ENCODE assay signal across 21 cellular contexts in genomic region chr7:5750026-5750425, GRCh38. TPM values are rescaled to one million over a fixed set of nuclear protein-coding genes. Genes with fewer than 3 reads are reported as not detected.
DNase-seq lines count a peak whose midpoint lies in the region; ATAC-seq, FAIRE-seq and TF ChIP-seq lines count a peak whose summit lies in the region.
"Had no signal": no experiment of that assay in that cellular context is flagged by ENCODE, and none has a peak within 500 bp of the region (broad histone marks: within the 10 kb centered on the region; RNA-seq: fewer than 3 reads in every experiment).

No MANE protein-coding gene starts in this region.

- peaks cover under 1 to 4% (median 4%) of the 10 kb centered on the region in 5 experiments for H3K9me3 Mint-ChIP-seq in brain
- peaks cover 4% of the 10 kb centered on the region for H3K9me3 Mint-ChIP-seq in mesothelial cell of epicardium

- FAIRE-seq in GM12891 (lab: Jason Lieb, UNC), result no peak
- FAIRE-seq: islet of Langerhans, small intestine had no signal

- H3K4me3 Mint-ChIP-seq in brain (no peak overlapping the region), mesothelial cell of epicardium (no peak overlapping the region)
- H3K4me3 Mint-ChIP-seq: CD4-positive, alpha-beta memory T cell; naive thymus-derived CD4-positive, alpha-beta T cell had no signal

- peaks cover 61% of the 10 kb centered on the region for H3K36me3 Mint-ChIP-seq in brain
- peaks cover 8% of the 10 kb centered on the region for H3K36me3 Mint-ChIP-seq in mesothelial cell of epicardium

- H3K27ac Mint-ChIP-seq in brain (peak overlapping the region; percentile 84 to 92 (median 86)), mesothelial cell of epicardium (peak overlapping the region; percentile 92)

- H3K4me1 Mint-ChIP-seq in brain, result peaks cover 8% of the 10 kb centered on the region
- peaks cover 28% of the 10 kb centered on the region for H3K4me1 Mint-ChIP-seq in mesothelial cell of epicardium

- DNase-seq in AG10803 (ENCODE audit: low read depth) (peak; percentile 85), LNCaP clone FGC (ENCODE audit: low read depth) (peak; percentile 25), mesothelial cell of epicardium (ENCODE audit: low spot score in 2 of 2, unreplicated experiment in 2 of 2) (no peak), mesenteric fat pad (ENCODE audit: low spot score) (no peak), GM12891 (ENCODE audit: insufficient read length, low spot score) (no peak)
- DNase-seq: activated CD4-positive, alpha-beta T cell treated with anti-CD3 and anti-CD28 coated beads for 48 hours; activated effector memory CD4-positive, alpha-beta T cell treated with Interleukin-2 at 50 U/mL for 16 hours; CD4-positive, alpha-beta memory T cell; KBM-7; naive thymus-derived CD4-positive, alpha-beta T cell; NCI-H1092 treated with DMSO at 0.1 percent for 48 hours; NCI-H2029 treated with DMSO at 0.1 percent for 48 hours; posterior cingulate gyrus; small intestine; stimulated activated CD4-positive, alpha-beta T cell treated with anti-CD3 and anti-CD28 coated beads, Interleukin-4, amount 100 ng/mL, for 1 hour had no signal

- H3K4me3 ChIP-seq in AG10803 (ENCODE audit: low read length) (no peak overlapping the region), LNCaP clone FGC (ENCODE audit: low read depth, low read length) (no peak overlapping the region)
- H3K4me3 ChIP-seq: esophagus muscularis mucosa, lung had no signal

- H3K27me3 Mint-ChIP-seq in brain (no peaks in the 10 kb centered on the region), mesothelial cell of epicardium (ENCODE audit: low read depth) (no peaks in the 10 kb centered on the region)
- H3K27me3 Mint-ChIP-seq: CD4-positive, alpha-beta memory T cell; naive thymus-derived CD4-positive, alpha-beta T cell had no signal

- TF ChIP-seq POLR2A in GM12891 (IDR thresholded peaks at IDR 0.05; ENCODE audit: low read depth, low read length), result no peak

- ATAC-seq in GM19455 (IDR thresholded peaks at IDR 0.05; ENCODE audit: unreplicated experiment) (no peak), HG02870 (IDR thresholded peaks at IDR 0.05; ENCODE audit: unreplicated experiment) (no peak)
- ATAC-seq: naive thymus-derived CD4-positive, alpha-beta T cell had no signal

- TF ChIP-seq CTCF in AG10803 (conservative IDR thresholded peaks at IDR 0.05; ENCODE audit: low read length) (no peak), LNCaP clone FGC (IDR thresholded peaks at IDR 0.05; ENCODE audit: control insufficient read depth, extremely low read depth, insufficient read depth) (no peak), brain (conservative IDR thresholded peaks at IDR 0.05) (no peak), mesothelial cell of epicardium (IDR thresholded peaks at IDR 0.05; ENCODE audit: unreplicated experiment) (no peak)

TF ChIP-seq in GM12891, 5 proteins besides CTCF, POLR2A, EP300 and RAD21:
- TF ChIP-seq POLR2AphosphoS5 (IDR thresholded peaks at IDR 0.05; ENCODE audit: low read depth, low read length) (no peak), TAF1 (IDR thresholded peaks at IDR 0.05; ENCODE audit: low read depth, low read length) (no peak), SPI1 (IDR thresholded peaks at IDR 0.05; ENCODE audit: low read depth, low read length) (no peak), PAX5 (IDR thresholded peaks at IDR 0.05; ENCODE audit: insufficient read depth, low read length, severe bottlenecking) (no peak), POU2F2 (IDR thresholded peaks at IDR 0.05; ENCODE audit: low read depth, low read length) (no peak)

RNA-seq across cellular contexts. Expression of gene RNF216, which starts 31.4 kb away (rescaled TPM):
- 27.1 TPM for polyA plus RNA-seq in brain (ENCODE audit: insufficient read depth, low read depth, low replicate concordance)
- total RNA-seq in mesothelial cell of epicardium, result 41.9 to 43.5 TPM (median 42.5 TPM) in 3 replicates
- 33.8 TPM for total RNA-seq in mesenteric fat pad
- polyA plus RNA-seq in GM12891 (2012; ENCODE audit: low read depth, missing spikeins), result 19.2 TPM

Comparison
In these comparisons a context has a peak if more than half of its experiments do, and no peak if none do; other contexts are left out.
1. DNase-seq: peak in AG10803 (single experiment) and LNCaP clone FGC (single experiment); none in mesothelial cell of epicardium (0 of 2), mesenteric fat pad (single experiment) and GM12891 (single experiment).